Comparison of ENCODE assay signal across 1 cellular context in the genomic region with DNA sequence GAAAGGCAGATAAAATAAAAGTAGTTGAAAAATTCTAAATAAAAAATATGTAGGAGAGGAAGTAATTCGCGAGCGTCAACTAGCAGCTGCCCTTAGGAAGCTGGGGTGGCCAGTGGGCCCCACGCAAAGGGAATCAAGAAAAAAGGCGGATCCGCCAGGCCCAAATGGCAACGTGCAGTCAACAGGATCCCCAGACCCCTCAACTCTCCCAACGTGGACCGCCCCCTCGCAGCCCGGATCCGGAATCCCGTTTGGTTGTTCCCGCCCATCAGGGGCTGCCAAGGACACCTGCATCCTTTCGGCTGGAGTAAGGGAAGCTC.
TF ChIP-seq lines count a peak whose summit lies in the region.

No MANE protein-coding gene starts in this region.

TF ChIP-seq in IMR-90, 13 proteins besides CTCF, POLR2A, EP300 and RAD21:
- TF ChIP-seq SMC3 (IDR thresholded peaks at IDR 0.05; ENCODE audit: low read depth, low read length) (no peak), BHLHE40 (IDR thresholded peaks at IDR 0.05; ENCODE audit: low read depth, low read length) (no peak), NFE2L2 (IDR thresholded peaks at IDR 0.05; ENCODE audit: low read depth, low read length) (no peak), FOS (IDR thresholded peaks at IDR 0.05; ENCODE audit: low read depth, low read length) (no peak), CEBPB (IDR thresholded peaks at IDR 0.05; ENCODE audit: low read depth, low read length) (no peak), CHD1 (IDR thresholded peaks at IDR 0.05; ENCODE audit: low read depth, low read length) (no peak), RCOR1 (IDR thresholded peaks at IDR 0.05; ENCODE audit: insufficient replicate concordance, low read length) (no peak), MAFK (IDR thresholded peaks at IDR 0.05; ENCODE audit: low read depth, low read length) (no peak)
- TF ChIP-seq, protein P1, sequence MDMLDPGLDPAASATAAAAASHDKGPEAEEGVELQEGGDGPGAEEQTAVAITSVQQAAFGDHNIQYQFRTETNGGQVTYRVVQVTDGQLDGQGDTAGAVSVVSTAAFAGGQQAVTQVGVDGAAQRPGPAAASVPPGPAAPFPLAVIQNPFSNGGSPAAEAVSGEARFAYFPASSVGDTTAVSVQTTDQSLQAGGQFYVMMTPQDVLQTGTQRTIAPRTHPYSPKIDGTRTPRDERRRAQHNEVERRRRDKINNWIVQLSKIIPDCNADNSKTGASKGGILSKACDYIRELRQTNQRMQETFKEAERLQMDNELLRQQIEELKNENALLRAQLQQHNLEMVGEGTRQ (IDR thresholded peaks at IDR 0.05; ENCODE audit: low read depth, low read length): no peak
TF ChIP-seq in IMR-90: peak in this region for 0.
